Comparison of ENCODE assay signal across 8 cellular contexts in the genomic region with DNA sequence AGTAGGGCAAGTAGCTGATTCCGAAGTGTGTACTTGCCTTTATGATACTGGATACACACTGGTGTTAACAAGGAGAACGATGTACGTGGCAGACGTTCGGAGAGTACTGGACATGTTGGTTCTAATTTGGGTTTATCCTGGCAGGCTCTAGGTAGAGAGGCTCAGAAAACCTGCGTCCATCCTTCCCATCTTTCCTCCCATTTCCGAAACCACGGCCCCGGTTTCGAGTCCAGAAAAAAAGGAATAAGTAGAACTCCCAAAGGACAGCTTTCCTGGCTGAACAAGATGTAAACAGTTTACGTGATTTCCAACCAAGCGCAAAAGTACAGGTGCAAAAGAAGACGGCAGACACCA. TPM values are rescaled to one million over a fixed set of nuclear protein-coding genes. Genes with fewer than 3 reads are reported as not detected.
DNase-seq lines count a peak whose midpoint lies in the region; ATAC-seq and TF ChIP-seq lines count a peak whose summit lies in the region.

No MANE protein-coding gene starts in this region.

- CTCF ChIA-PET in naive thymus-derived CD4-positive, alpha-beta T cell (lab: Charles Lee): no interaction called here

- H3K27me3 Mint-ChIP-seq in effector memory CD8-positive, alpha-beta T cell: no peaks in the 10 kb centered on the region
- peaks cover 0 to under 1% (median 0%) of the 10 kb centered on the region in 5 donors for H3K27me3 Mint-ChIP-seq in naive thymus-derived CD4-positive, alpha-beta T cell

- H3K27me3 ChIP-seq in DOHH2 (ENCODE audit: control insufficient read depth, low read length): no peaks in the 10 kb centered on the region
- no peaks in the 10 kb centered on the region for H3K27me3 ChIP-seq in Karpas-422 (ENCODE audit: low read length)
- H3K27me3 ChIP-seq in naive thymus-derived CD4-positive, alpha-beta T cell (ENCODE audit: control insufficient read depth in 2 of 2, insufficient read depth in 2 of 2, low read length in 2 of 2): no peaks in the 10 kb centered on the region

- H3K27ac ChIP-seq in DOHH2 (ENCODE audit: low read depth, low read length) (no peak overlapping the region), Karpas-422 (ENCODE audit: low read length) (peak overlapping the region; percentile 34; the same call in 1 of the 2 replicates)
- peak overlapping the region; percentile 84 for H3K27ac ChIP-seq in naive thymus-derived CD4-positive, alpha-beta T cell (ENCODE audit: low read depth, low read length)

- H3K4me2 ChIP-seq in DOHH2 (ENCODE audit: low read length): peak overlapping the region; percentile 92
- peak overlapping the region; percentile 87 for H3K4me2 ChIP-seq in Karpas-422 (ENCODE audit: low read depth, low read length, poor library complexity, severe bottlenecking)

- intact Hi-C loops in naive thymus-derived CD4-positive, alpha-beta T cell (cut with micrococcal nuclease): loop anchor here (1.0 to 5.0 kb wide), 4 partner anchors 55 to 682 kb away; a partner anchor contains a TSS

- peaks cover 5% of the 10 kb centered on the region; the same call in 1 of the 2 replicates for H3K36me3 ChIP-seq in DOHH2 (ENCODE audit: control insufficient read depth, low read length)
- no peaks in the 10 kb centered on the region for H3K36me3 ChIP-seq in Karpas-422 (ENCODE audit: insufficient read depth, low read length)
- peaks cover 0 to 5% (median 0%) of the 10 kb centered on the region in 3 experiments for H3K36me3 ChIP-seq in naive thymus-derived CD4-positive, alpha-beta T cell (ENCODE audit: control insufficient read depth in 2 of 3, insufficient read depth in 3 of 3, low read length in 3 of 3)

- DNase-seq in Karpas-422 (no peak), GF-D8 (lab: John Stamatoyannopoulos, UW) (no peak), COLO668 (lab: John Stamatoyannopoulos, UW; ENCODE audit: unreplicated experiment) (no peak), NCI-H1048 (lab: John Stamatoyannopoulos, UW) (no peak)
- peak in 1 of 3 experiments; percentile 3 for DNase-seq in effector memory CD8-positive, alpha-beta T cell
- peak in 1 of 9 donors; percentile 19 for DNase-seq in naive thymus-derived CD4-positive, alpha-beta T cell

- peak overlapping the region; percentile 78; the same call in 1 of the 2 replicates for H2AFZ ChIP-seq in Karpas-422 (ENCODE audit: low read length)

- H3K36me3 Mint-ChIP-seq in effector memory CD8-positive, alpha-beta T cell (ENCODE audit: insufficient read depth): peaks cover 13% of the 10 kb centered on the region
- H3K36me3 Mint-ChIP-seq in naive thymus-derived CD4-positive, alpha-beta T cell: peaks cover 0 to 4% (median 0%) of the 10 kb centered on the region in 5 donors

- H3K4me3 ChIP-seq in DOHH2 (ENCODE audit: low read length) (peak overlapping the region; percentile 96), Karpas-422 (ENCODE audit: low read length) (peak overlapping the region; percentile 97)
- peak overlapping the region; percentile 86 for H3K4me3 ChIP-seq in naive thymus-derived CD4-positive, alpha-beta T cell (ENCODE audit: low read length)

- peaks cover 41% of the 10 kb centered on the region for H3K79me2 ChIP-seq in DOHH2 (ENCODE audit: control insufficient read depth, low read length)
- peaks cover 81% of the 10 kb centered on the region for H3K79me2 ChIP-seq in Karpas-422 (ENCODE audit: low read length)

- H3K9me3 Mint-ChIP-seq in effector memory CD8-positive, alpha-beta T cell: no peaks in the 10 kb centered on the region
- H3K9me3 Mint-ChIP-seq in naive thymus-derived CD4-positive, alpha-beta T cell: no peaks in the 10 kb centered on the region

- peaks cover 15 to 21% of the 10 kb centered on the region in 2 donors for H3K4me1 Mint-ChIP-seq in effector memory CD8-positive, alpha-beta T cell (ENCODE audit: low read depth in 2 of 2)
- peaks cover 12 to 43% (median 38%) of the 10 kb centered on the region in 7 donors for H3K4me1 Mint-ChIP-seq in naive thymus-derived CD4-positive, alpha-beta T cell

- H3K4me1 ChIP-seq in DOHH2 (ENCODE audit: control insufficient read depth, low read length): peaks cover 28% of the 10 kb centered on the region
- H3K4me1 ChIP-seq in Karpas-422 (ENCODE audit: low read length): peaks cover 38% of the 10 kb centered on the region
- H3K4me1 ChIP-seq in naive thymus-derived CD4-positive, alpha-beta T cell (ENCODE audit: control insufficient read depth in 2 of 2, insufficient read depth in 2 of 2, low read length in 2 of 2): peaks cover 12 to 16% of the 10 kb centered on the region in 2 donors

- H3K27ac Mint-ChIP-seq in effector memory CD8-positive, alpha-beta T cell: peak overlapping the region; percentile 96 to 99
- peak overlapping the region; percentile 90 to 99 (median 97) for H3K27ac Mint-ChIP-seq in naive thymus-derived CD4-positive, alpha-beta T cell

- peak overlapping the region; percentile 94 for H3K9ac ChIP-seq in Karpas-422 (ENCODE audit: low read length)

- no peak for TF ChIP-seq CTCF in DOHH2 (IDR thresholded peaks at IDR 0.05; ENCODE audit: low read depth, low read length, poor library complexity, severe bottlenecking)

- H3K9me2 ChIP-seq in DOHH2 (replicated peaks; ENCODE audit: control insufficient read depth, low read length) (no peaks in the 10 kb centered on the region), Karpas-422 (replicated peaks; ENCODE audit: insufficient read depth, low read length) (no peaks in the 10 kb centered on the region; the same call in 1 of the 2 replicates)

- H3K9me3 ChIP-seq in DOHH2 (ENCODE audit: control insufficient read depth, insufficient read depth, low read length) (no peaks in the 10 kb centered on the region), Karpas-422 (ENCODE audit: low read length) (no peaks in the 10 kb centered on the region)
- H3K9me3 ChIP-seq in naive thymus-derived CD4-positive, alpha-beta T cell (ENCODE audit: control insufficient read depth in 2 of 3, low read length in 3 of 3): no peaks in the 10 kb centered on the region

- H3K4me3 Mint-ChIP-seq in effector memory CD8-positive, alpha-beta T cell: peak overlapping the region; percentile 93 to 95
- H3K4me3 Mint-ChIP-seq in naive thymus-derived CD4-positive, alpha-beta T cell: peak overlapping the region; percentile 92 to 99 (median 96)

- H4K20me1 ChIP-seq in DOHH2 (ENCODE audit: control insufficient read depth, insufficient read depth, low read depth, low read length) (no peaks in the 10 kb centered on the region), Karpas-422 (ENCODE audit: insufficient read depth, low read depth, low read length) (peaks cover 7% of the 10 kb centered on the region; the same call in 1 of the 2 replicates)

- peak; percentile 25 for ATAC-seq in GM21723 (IDR thresholded peaks at IDR 0.05; ENCODE audit: unreplicated experiment)
- ATAC-seq in effector memory CD8-positive, alpha-beta T cell (replicated peaks): peak; percentile 11
- peak; percentile 6 for ATAC-seq in naive thymus-derived CD4-positive, alpha-beta T cell

- 0 out of 2 replicates have a peak, but pooled peaks cover 3% of the 10 kb centered on the region for H3F3A ChIP-seq in DOHH2 (ENCODE audit: control insufficient read depth, insufficient read depth)

- POLR2A ChIA-PET in naive thymus-derived CD4-positive, alpha-beta T cell (lab: Charles Lee): interaction anchor here (2.3 kb wide), 1 partner anchor 55 kb away, joined by 11 read pairs; a partner anchor contains a TSS

RNA-seq across cellular contexts. Expression of a gene that starts 0.3 kb away (rescaled TPM):
- 70.3 and 82.7 TPM in 2 replicates for total RNA-seq in Karpas-422 (2014; rRNA removed; shearing (Covaris generic); ENCODE audit: low replicate concordance)
- 10 to 100 TPM; 21.4 to 34.4 (median 32.7) TPM for total RNA-seq in naive thymus-derived CD4-positive, alpha-beta T cell
- polyA plus RNA-seq in naive thymus-derived CD4-positive, alpha-beta T cell: 10 to 100 TPM; 30.6 to 42.1 TPM

RNA-seq across cellular contexts. Expression of a gene that starts 8.4 kb away (rescaled TPM):
- 0.36 and 0.56 TPM in 2 replicates for total RNA-seq in Karpas-422 (2014; rRNA removed; shearing (Covaris generic); ENCODE audit: low replicate concordance)
- under 1 TPM; 0.24 to 0.35 (median 0.32) TPM for total RNA-seq in naive thymus-derived CD4-positive, alpha-beta T cell
- polyA plus RNA-seq in naive thymus-derived CD4-positive, alpha-beta T cell: under 1 TPM in 1 of 2 donors, not detected in 1; 0.15 TPM

RNA-seq across cellular contexts. Expression of a gene that starts 54.8 kb away (rescaled TPM):
- 80.3 and 163 TPM in 2 replicates for total RNA-seq in Karpas-422 (2014; rRNA removed; shearing (Covaris generic); ENCODE audit: low replicate concordance)
- 10 to 100 TPM; 24.2 to 61.9 (median 39.6) TPM for total RNA-seq in naive thymus-derived CD4-positive, alpha-beta T cell
- 10 to 100 TPM; 14.9 to 20.7 TPM for polyA plus RNA-seq in naive thymus-derived CD4-positive, alpha-beta T cell
